ENCODE assay signal across 21 cellular contexts in genomic region chr15:40008061-40008460, GRCh38. TPM values are rescaled to one million over a fixed set of nuclear protein-coding genes. Genes with fewer than 3 reads are reported as not detected.
DNase-seq lines count a peak whose midpoint lies in the region; ATAC-seq, FAIRE-seq and TF ChIP-seq lines count a peak whose summit lies in the region.
"Had no signal": no experiment of that assay in that cellular context is flagged by ENCODE, and none has a peak within 500 bp of the region (broad histone marks: within the 10 kb centered on the region; RNA-seq: fewer than 3 reads in every experiment).

No MANE protein-coding gene starts in this region.

- H3F3A ChIP-seq in GM23338 (replicated peaks; ENCODE audit: low read depth) = no peaks in the 10 kb centered on the region; the same call in none of the 2 replicates

- DNase-seq in GM23338 (ENCODE audit: low spot score) = no peak
- peak; percentile 69 for DNase-seq in astrocyte (ENCODE audit: low read depth)
- peak; percentile 21 for DNase-seq in myocyte (ENCODE audit: low read depth)
- DNase-seq in dorsolateral prefrontal cortex = no peak
- no peak for DNase-seq in nucleus accumbens (lab: John Stamatoyannopoulos, UW)
- DNase-seq in posterior cingulate gyrus = no peak
- DNase-seq: AML-193; C1 segment of cervical spinal cord; Calu3; CD8-positive, alpha-beta memory T cell; DMS153; GDM1; H7; Karpas-422; NCI-H1694; NCI-H2081 treated with DMSO at 0.1 percent for 48 hours; NCI-H2171 treated with DMSO at 0.1 percent for 48 hours; NCI-H446; NCI-H526; Peyer's patch had no signal

- H4K20me1 ChIP-seq in GM23338 (replicated peaks; ENCODE audit: insufficient read depth) (no peaks in the 10 kb centered on the region), astrocyte (ENCODE audit: insufficient read depth, low read length) (no peaks in the 10 kb centered on the region)

- no peak overlapping the region for H3K9ac ChIP-seq in astrocyte (ENCODE audit: low read length)

- H3K9me3 Mint-ChIP-seq in GM23338 (peaks cover 13% of the 10 kb centered on the region), astrocyte (ENCODE audit: unreplicated experiment) (no peaks in the 10 kb centered on the region)
- H3K9me3 Mint-ChIP-seq: CD8-positive, alpha-beta memory T cell had no signal

- H3K27me3 Mint-ChIP-seq in GM23338 (ENCODE audit: insufficient read depth, low read depth, poor library complexity) (peaks cover 5% of the 10 kb centered on the region), astrocyte (ENCODE audit: low read depth, unreplicated experiment) (no peaks in the 10 kb centered on the region)
- H3K27me3 Mint-ChIP-seq: CD8-positive, alpha-beta memory T cell had no signal

- no peak overlapping the region for H3K4me3 ChIP-seq in GM23338
- no peak overlapping the region for H3K4me3 ChIP-seq in astrocyte (ENCODE audit: insufficient read depth, low read depth, low read length)
- no peak overlapping the region for H3K4me3 ChIP-seq in dorsolateral prefrontal cortex
- H3K4me3 ChIP-seq: Peyer's patch had no signal

- FAIRE-seq in astrocyte (lab: Jason Lieb, UNC) = no peak

- no peaks in the 10 kb centered on the region for H3K9me3 ChIP-seq in astrocyte (ENCODE audit: insufficient read depth, low read depth, low read length)
- H3K9me3 ChIP-seq: Peyer's patch had no signal

- no peak overlapping the region for H2AFZ ChIP-seq in GM23338
- H2AFZ ChIP-seq in astrocyte (ENCODE audit: low read depth, low read length) = no peak overlapping the region

- H3K4me1 ChIP-seq in GM23338 (ENCODE audit: insufficient read depth) (no peaks in the 10 kb centered on the region), astrocyte (ENCODE audit: insufficient read depth, low read length) (peaks cover 21% of the 10 kb centered on the region)
- H3K4me1 ChIP-seq: Peyer's patch had no signal

- H3K27me3 ChIP-seq in GM23338 (ENCODE audit: insufficient read depth) (no peaks in the 10 kb centered on the region), astrocyte (ENCODE audit: insufficient read depth, low read length) (no peaks in the 10 kb centered on the region), dorsolateral prefrontal cortex (no peaks in the 10 kb centered on the region)
- H3K27me3 ChIP-seq: Peyer's patch had no signal

- no peaks in the 10 kb centered on the region for H3K9me2 ChIP-seq in GM23338 (ENCODE audit: insufficient read depth)

- no peaks in the 10 kb centered on the region for H3K4me1 Mint-ChIP-seq in GM23338
- peaks cover 36% of the 10 kb centered on the region for H3K4me1 Mint-ChIP-seq in astrocyte (ENCODE audit: low read depth, unreplicated experiment)
- H3K4me1 Mint-ChIP-seq: CD8-positive, alpha-beta memory T cell had no signal

- ATAC-seq in GM23338 = no peak
- no peak for ATAC-seq in GM18870 (IDR thresholded peaks at IDR 0.05; ENCODE audit: unreplicated experiment)

- no peak overlapping the region for H3K27ac Mint-ChIP-seq in GM23338
- peak overlapping the region; percentile 84 for H3K27ac Mint-ChIP-seq in astrocyte (ENCODE audit: unreplicated experiment)

- H3K4me2 ChIP-seq in GM23338 (no peak overlapping the region), astrocyte (ENCODE audit: low read length) (peak overlapping the region; percentile 11)

- H3K27ac ChIP-seq in GM23338 (ENCODE audit: low read depth) = 0 out of 2 replicates have a peak overlapping the region, but pooled peaks have one; percentile 34
- H3K27ac ChIP-seq in astrocyte (ENCODE audit: low read depth, low read length) = no peak overlapping the region
- no peak overlapping the region for H3K27ac ChIP-seq in dorsolateral prefrontal cortex
- H3K27ac ChIP-seq: Peyer's patch had no signal

- H3K79me2 ChIP-seq in GM23338 (replicated peaks; ENCODE audit: insufficient read depth) (no peaks in the 10 kb centered on the region), astrocyte (ENCODE audit: insufficient read depth, low read length) (no peaks in the 10 kb centered on the region)

- TF ChIP-seq CTCF in GM23338 (conservative IDR thresholded peaks at IDR 0.05; ENCODE audit: low read depth in 2 of 2) = no peak
- no peak for TF ChIP-seq CTCF in astrocyte (IDR thresholded peaks at IDR 0.05; ENCODE audit: insufficient read depth, low read depth, low read length)
- no peak for TF ChIP-seq CTCF in dorsolateral prefrontal cortex (IDR thresholded peaks at IDR 0.05 in 54 of 56, conservative IDR thresholded peaks at IDR 0.05 in 2 of 56; ENCODE audit: low read depth in 1 of 56, partially characterized antibody in 56 of 56)

- intact Hi-C loops in dorsolateral prefrontal cortex (cut with DNase I) (no loop called here), posterior cingulate gyrus (cut with DNase I) (no loop called here)

- H3K4me3 Mint-ChIP-seq in GM23338 (no peak overlapping the region), astrocyte (ENCODE audit: unreplicated experiment) (peak overlapping the region; percentile 43)
- H3K4me3 Mint-ChIP-seq: CD8-positive, alpha-beta memory T cell had no signal

- peaks cover 88% of the 10 kb centered on the region for H3K36me3 ChIP-seq in GM23338 (ENCODE audit: insufficient read depth)
- peaks cover 74% of the 10 kb centered on the region for H3K36me3 ChIP-seq in astrocyte (ENCODE audit: insufficient read depth, low read length)

- H3K36me3 Mint-ChIP-seq in GM23338 (ENCODE audit: low read depth) = peaks cover 91% of the 10 kb centered on the region
- H3K36me3 Mint-ChIP-seq in astrocyte (ENCODE audit: low read depth, unreplicated experiment) = peaks cover 31% of the 10 kb centered on the region

TF ChIP-seq in GM23338, 12 proteins besides CTCF, POLR2A, EP300 and RAD21 (continues in another document):
- no peak for TF ChIP-seq JUNB (IDR thresholded peaks at IDR 0.05; ENCODE audit: unreplicated experiment)
- no peak for TF ChIP-seq REST (IDR thresholded peaks at IDR 0.05; ENCODE audit: unreplicated experiment)
- no peak for TF ChIP-seq CREB1 (CRISPR knock-in tag; IDR thresholded peaks at IDR 0.05; ENCODE audit: low read depth)
- TF ChIP-seq POLR2AphosphoS5 (IDR thresholded peaks at IDR 0.05; ENCODE audit: low read depth) = no peak
- no peak for TF ChIP-seq EZH2phosphoT487 (IDR thresholded peaks at IDR 0.05; ENCODE audit: unreplicated experiment)
- no peak for TF ChIP-seq ZNF331 (CRISPR knock-in tag; IDR thresholded peaks at IDR 0.05; ENCODE audit: low read depth)

RNA-seq across cellular contexts. Expression of gene SRP14, which starts 30.9 kb away (rescaled TPM):
- total RNA-seq in GM23338 (2014; rRNA removed; shearing (Covaris generic)) = 249 and 294 TPM in 2 replicates
- polyA plus RNA-seq in GM23338 (2016; fragmentation: Nextera tagmentation; extraction: Ambion mirVana) = 1,410 and 1,412 TPM in 2 replicates
- total RNA-seq in astrocyte (279 and 320 TPM in 2 replicates), myocyte (268 and 288 TPM in 2 replicates), dorsolateral prefrontal cortex (100 to 1,000 TPM; 118 to 280 (median 179) TPM)
- polyA plus RNA-seq in myocyte (2012) = 357 TPM

Comparison
In these comparisons a context has a peak if more than half of its experiments do, and no peak if none do; other contexts are left out.
1. DNase-seq: peak in astrocyte (single experiment) and myocyte (single experiment); none in GM23338 (single experiment), dorsolateral prefrontal cortex (0 of 10), nucleus accumbens (0 of 56) and posterior cingulate gyrus (0 of 10).